In genomic region chr22:48323746-48324145, GRCh38 we compare ENCODE assay signal across 18 cellular contexts.
"Had no signal": no experiment of that assay in that cellular context is flagged by ENCODE, and none has a peak within 500 bp of the region (broad histone marks: within the 10 kb centered on the region; RNA-seq: fewer than 3 reads in every experiment).

No MANE protein-coding gene starts in this region.

- ATAC-seq: SK-N-SH treated with all-trans-retinoic acid at 6 μM for 48 hours had no signal

- H3K36me3 ChIP-seq: SJCRH30 had no signal

- H3K4me3 ChIP-seq: SJCRH30 had no signal

- DNase-seq: KBM-7, MV-4-11, NCI-H1048, NCI-H1105, NCI-H1417, NCI-H1436 treated with DMSO at 0.1 percent for 48 hours, NCI-H1694, NCI-H1930, NCI-H2081, NCI-H2107, NCI-H2227 treated with DMSO at 0.1 percent for 48 hours, NCI-H524, NCI-H526 treated with DMSO at 0.1 percent for 48 hours, NCI-H748 treated with DMSO at 0.1 percent for 48 hours, RPMI8226, SHP77 treated with DMSO at 0.1 percent for 48 hours, SJCRH30 had no signal

- H3K4me1 ChIP-seq: SJCRH30 had no signal

- H3K27ac ChIP-seq: SJCRH30 had no signal
